Comparison of ENCODE assay signal across 16 cellular contexts in the genomic region with DNA sequence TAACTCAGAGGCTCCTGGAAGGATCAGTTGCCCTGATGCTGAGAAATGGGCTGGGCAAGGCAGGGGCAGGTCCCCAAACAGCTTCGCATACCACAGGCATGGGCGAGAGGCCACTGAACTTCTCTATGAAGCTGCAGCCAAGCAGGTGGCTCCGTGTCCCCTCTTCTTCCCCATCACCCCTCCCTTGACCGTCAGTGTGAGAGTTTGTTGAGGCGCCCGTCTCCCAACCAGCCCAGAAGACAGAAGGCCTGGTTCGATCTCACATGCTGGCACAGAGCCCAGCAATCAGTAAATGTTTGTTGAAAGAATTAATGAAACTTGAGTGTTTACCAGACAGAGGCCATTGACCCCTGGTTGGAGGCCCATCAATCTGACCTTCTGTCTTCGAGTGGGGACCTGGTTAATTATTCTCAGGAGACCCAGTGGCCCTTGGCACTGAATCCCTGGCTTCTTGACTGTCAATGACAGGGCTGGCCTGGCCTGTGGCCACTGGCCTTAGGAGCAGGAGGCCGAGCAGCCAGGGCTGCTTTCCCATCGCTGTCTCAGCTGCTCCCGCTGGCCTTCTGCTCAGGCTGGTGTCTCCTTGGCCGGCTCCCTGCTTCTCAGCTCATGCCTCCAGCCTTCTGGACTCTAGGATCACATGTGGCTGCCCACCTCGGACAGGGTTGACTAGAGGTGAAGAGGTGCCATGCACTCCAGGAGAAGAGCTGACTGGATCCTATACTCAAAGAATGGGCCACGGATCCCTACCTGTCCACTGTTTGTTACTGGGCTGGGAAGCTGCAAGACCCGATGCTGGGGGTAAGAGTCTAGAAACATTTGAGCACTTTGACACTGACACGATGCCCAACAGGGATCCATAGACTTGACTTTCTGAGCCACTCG.
DNase-seq lines count a peak whose midpoint lies in the region; ATAC-seq and TF ChIP-seq lines count a peak whose summit lies in the region.
"Had no signal": no experiment of that assay in that cellular context is flagged by ENCODE, and none has a peak within 500 bp of the region (broad histone marks: within the 10 kb centered on the region; RNA-seq: fewer than 3 reads in every experiment).

No MANE protein-coding gene starts in this region.

- no peaks in the 10 kb centered on the region for H3K9me3 ChIP-seq in left lung
- no peaks in the 10 kb centered on the region for H3K9me3 ChIP-seq in upper lobe of left lung
- H3K9me3 ChIP-seq: MG63 had no signal

- TF ChIP-seq CTCF in VCaP (conservative IDR thresholded peaks at IDR 0.05) (no peak), left lung (IDR thresholded peaks at IDR 0.05) (no peak), upper lobe of left lung (IDR thresholded peaks at IDR 0.05) (no peak)

- peak in 1 of 4 donors; percentile 25 for TF ChIP-seq EP300 in upper lobe of left lung (IDR thresholded peaks at IDR 0.05)

- H3K36me3 ChIP-seq in left lung (no peaks in the 10 kb centered on the region), upper lobe of left lung (no peaks in the 10 kb centered on the region)
- H3K36me3 ChIP-seq: MG63 had no signal

- WGBS in upper lobe of left lung, 2 donors = 40 to 54% methylated on average over 8 to 17 of the region's 17 CpGs

- TF ChIP-seq POLR2A in upper lobe of left lung (IDR thresholded peaks at IDR 0.05) = no peak

- H3K4me1 ChIP-seq in left lung (peaks cover 7 to 8% of the 10 kb centered on the region in 2 donors), upper lobe of left lung (peaks cover 13 to 42% (median 29%) of the 10 kb centered on the region in 4 donors)

- ATAC-seq in left lung (peak; percentile 75), upper lobe of left lung (ENCODE audit: low FRiP score in 2 of 2) (peak; percentile 19 to 80)

- H3K4me3 ChIP-seq in left lung = no peak overlapping the region
- H3K4me3 ChIP-seq in upper lobe of left lung = no peak overlapping the region
- H3K4me3 ChIP-seq: MG63 had no signal

- H3K27ac ChIP-seq in VCaP (peak overlapping the region; percentile 13; the same call in 1 of the 2 replicates), left lung (peak overlapping the region in 1 of 2 donors; percentile 44), upper lobe of left lung (peak overlapping the region; percentile 34 to 65 (median 54))
- H3K27ac ChIP-seq: HL-60 had no signal

- H3K27me3 ChIP-seq in left lung (no peaks in the 10 kb centered on the region), upper lobe of left lung (no peaks in the 10 kb centered on the region)
- H3K27me3 ChIP-seq: MG63 had no signal

- DNase-seq in NCI-H1105 treated with DMSO at 0.1 percent for 48 hours (lab: John Stamatoyannopoulos, UW) (peak; percentile 2), NCI-H1105 (lab: John Stamatoyannopoulos, UW) (no peak), left lung (peak in 1 of 2 donors; percentile 73), upper lobe of left lung (peak in 1 of 2 donors; percentile 80), HK-2 (ENCODE audit: unreplicated experiment) (no peak), A172 (ENCODE audit: low spot score) (no peak)
- DNase-seq in effector CD4-positive, alpha-beta T cell = no peak
- DNase-seq: 8988T; activated CD4-positive, alpha-beta T cell treated with anti-CD3 and anti-CD28 coated beads, Interleukin-2, amount 50 U/mL, for 4 hours; activated effector memory CD4-positive, alpha-beta T cell treated with Interleukin-2 at 50 U/mL for 16 hours; CD8-positive, alpha-beta memory T cell; kidney glomerular epithelial cell; T-helper 9 cell had no signal

- intact Hi-C loops in left lung (cut with DNase I) = no loop called here
